1 cellular context compared by ENCODE assay signal in the genomic region with DNA sequence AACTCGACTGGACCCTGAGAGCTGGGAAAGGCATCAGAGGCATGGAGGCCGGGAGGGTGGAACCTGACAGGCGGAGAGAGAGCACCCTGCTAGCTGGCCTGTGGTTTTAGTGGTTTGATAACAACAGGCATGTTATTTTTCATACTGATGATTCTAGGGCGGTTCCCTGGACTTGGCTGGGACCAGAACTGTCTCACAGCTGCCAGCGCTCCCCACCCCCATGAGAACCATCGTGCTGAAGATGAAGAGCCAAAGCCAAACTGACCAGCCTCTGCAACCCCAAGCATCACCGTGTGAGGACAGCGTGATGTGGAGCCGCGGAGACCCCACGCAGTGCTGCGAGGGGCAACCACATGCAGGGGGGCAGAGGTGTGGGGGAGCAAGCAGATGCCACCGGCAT.
TF ChIP-seq lines count a peak whose summit lies in the region.

No MANE protein-coding gene starts in this region.

TF ChIP-seq in H1, 55 proteins besides CTCF, POLR2A, EP300 and RAD21:
- no peak for TF ChIP-seq MAFK (IDR thresholded peaks at IDR 0.05; ENCODE audit: low read depth, low read length)
- TF ChIP-seq GTF2F1 (IDR thresholded peaks at IDR 0.05; ENCODE audit: borderline replicate concordance, low read depth, low read length) = no peak
- no peak for TF ChIP-seq KDM5A (IDR thresholded peaks at IDR 0.05; ENCODE audit: low read length)
- no peak for TF ChIP-seq SP4 (IDR thresholded peaks at IDR 0.05; ENCODE audit: low read length)
- no peak for TF ChIP-seq EGR1 (IDR thresholded peaks at IDR 0.05; ENCODE audit: borderline replicate concordance, low read depth, low read length)
- TF ChIP-seq JUND (IDR thresholded peaks at IDR 0.05; ENCODE audit: low read length) = no peak
- TF ChIP-seq CBX5 (IDR thresholded peaks at IDR 0.05; ENCODE audit: low read depth, low read length) = no peak
- TF ChIP-seq CREB1 (IDR thresholded peaks at IDR 0.05) = no peak
- no peak for TF ChIP-seq JUN (IDR thresholded peaks at IDR 0.05; ENCODE audit: low read depth, low read length)
- no peak for TF ChIP-seq CTBP2 (IDR thresholded peaks at IDR 0.05; ENCODE audit: borderline replicate concordance, insufficient read depth, insufficient read length, low read length)
- TF ChIP-seq GABPA (IDR thresholded peaks at IDR 0.05; ENCODE audit: borderline replicate concordance, insufficient read depth, low read length) = no peak
- no peak for TF ChIP-seq TBP (IDR thresholded peaks at IDR 0.05; ENCODE audit: low read depth, low read length)
- TF ChIP-seq BRCA1 (IDR thresholded peaks at IDR 0.05; ENCODE audit: low read depth, low read length) = no peak
- no peak for TF ChIP-seq NANOG (IDR thresholded peaks at IDR 0.05; ENCODE audit: insufficient read depth, low read depth, low read length, poor library complexity, severe bottlenecking)
- no peak for TF ChIP-seq KDM1A (IDR thresholded peaks at IDR 0.05; ENCODE audit: borderline replicate concordance, low read length)
- TF ChIP-seq SP2 (IDR thresholded peaks at IDR 0.05; ENCODE audit: low read length) = no peak
TF ChIP-seq in H1: peak in this region for 0.
